8 cellular contexts compared by ENCODE assay signal in the genomic region with DNA sequence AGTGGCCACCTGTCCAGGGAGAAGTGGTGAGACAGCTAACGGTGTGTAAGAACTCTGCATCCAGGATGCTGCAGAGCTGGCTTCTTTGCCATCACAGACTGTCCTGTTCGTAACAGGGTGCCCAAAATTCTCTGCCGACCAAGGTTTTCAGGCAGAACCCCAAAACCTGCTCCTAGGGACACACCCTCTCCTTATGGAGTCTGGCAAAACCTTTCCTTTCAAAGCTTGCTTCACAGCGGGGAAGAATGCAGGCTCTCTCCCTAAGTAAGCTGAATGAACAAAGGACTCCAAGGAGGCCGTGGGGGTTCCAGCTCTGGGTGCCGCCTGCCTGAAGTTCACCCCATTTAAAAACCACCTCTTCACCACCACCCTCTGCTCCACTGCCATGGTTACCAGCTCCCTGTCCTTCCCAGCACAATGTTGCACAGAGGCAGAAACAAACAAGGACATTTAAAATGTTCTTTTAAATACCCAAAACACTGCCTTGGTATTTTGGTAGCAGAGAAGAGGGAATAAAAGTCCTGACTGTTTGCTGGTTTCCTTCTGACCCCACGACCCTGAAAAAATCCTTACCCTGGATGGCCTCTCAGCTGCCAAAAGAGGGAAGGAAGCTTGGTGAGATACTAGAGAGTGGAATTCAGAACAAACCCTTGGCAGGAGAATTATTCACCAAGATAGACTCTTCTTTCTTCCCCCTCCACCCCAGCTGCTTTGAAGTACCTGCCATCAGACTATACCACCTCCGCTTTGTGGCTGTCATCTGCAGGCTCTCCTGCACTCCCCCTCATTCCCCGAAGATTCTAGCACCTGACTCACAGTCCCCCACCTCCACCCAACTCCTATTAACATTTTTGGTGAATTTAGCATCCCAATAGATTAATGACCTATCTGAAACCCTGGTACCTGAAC. TPM values are rescaled to one million over a fixed set of nuclear protein-coding genes. Genes with fewer than 3 reads are reported as not detected.
DNase-seq lines count a peak whose midpoint lies in the region; ATAC-seq and TF ChIP-seq lines count a peak whose summit lies in the region.

No MANE protein-coding gene starts in this region.

- H3K4me3 ChIP-seq in AG10803 (ENCODE audit: low read length) (peak overlapping the region; percentile 76), fibroblast of mammary gland (ENCODE audit: control insufficient read depth, low read depth, low read length) (peak overlapping the region; percentile 49)

- DNase-seq in AG10803 (ENCODE audit: low read depth) (peak; percentile 48), HT1080 (ENCODE audit: low read depth) (peak; percentile 42), activated T-cell treated with anti-CD3 and anti-CD28 coated beads for 48 hours (ENCODE audit: low read depth) (peak; percentile 10), fibroblast of mammary gland (ENCODE audit: low read depth) (peak; percentile 78), pons (ENCODE audit: low spot score) (peak; percentile 70), HT-29 (ENCODE audit: low spot score) (no peak), NAMALWA (ENCODE audit: low spot score) (no peak)

- ATAC-seq in HG02981 (IDR thresholded peaks at IDR 0.05; ENCODE audit: unreplicated experiment): no peak

- TF ChIP-seq CTCF in AG10803 (conservative IDR thresholded peaks at IDR 0.05; ENCODE audit: low read length): no peak
- no peak for TF ChIP-seq CTCF in fibroblast of mammary gland (conservative IDR thresholded peaks at IDR 0.05; ENCODE audit: control insufficient read depth, insufficient read depth, low read depth, low read length)

RNA-seq across cellular contexts. Expression of a gene that starts 7.1 kb away (rescaled TPM):
- 6.0 and 7.3 TPM in 2 replicates for total RNA-seq in HT1080 (2014; rRNA removed; shearing (Covaris generic))
- 13.9 and 18.8 TPM in 2 replicates for polyA plus RNA-seq in HT1080 (2015; cell fraction: cytosol; rRNA removed)
- 13.8 and 15.5 TPM in 2 replicates for polyA plus RNA-seq in HT1080 (2015; cell fraction: nucleus; rRNA removed)
- total RNA-seq in HT-29 (2014; rRNA removed; shearing (Covaris generic)): 4.0 and 4.4 TPM in 2 replicates

Comparison
In these comparisons a context has a peak if more than half of its experiments do, and no peak if none do; other contexts are left out.
1. DNase-seq: peak in AG10803 (single experiment), HT1080 (single experiment), activated T-cell treated with anti-CD3 and anti-CD28 coated beads for 48 hours (single experiment), fibroblast of mammary gland (single experiment) and pons (single experiment); none in HT-29 (single experiment) and NAMALWA (single experiment).